Comparison of ENCODE assay signal across 18 cellular contexts in the genomic region with DNA sequence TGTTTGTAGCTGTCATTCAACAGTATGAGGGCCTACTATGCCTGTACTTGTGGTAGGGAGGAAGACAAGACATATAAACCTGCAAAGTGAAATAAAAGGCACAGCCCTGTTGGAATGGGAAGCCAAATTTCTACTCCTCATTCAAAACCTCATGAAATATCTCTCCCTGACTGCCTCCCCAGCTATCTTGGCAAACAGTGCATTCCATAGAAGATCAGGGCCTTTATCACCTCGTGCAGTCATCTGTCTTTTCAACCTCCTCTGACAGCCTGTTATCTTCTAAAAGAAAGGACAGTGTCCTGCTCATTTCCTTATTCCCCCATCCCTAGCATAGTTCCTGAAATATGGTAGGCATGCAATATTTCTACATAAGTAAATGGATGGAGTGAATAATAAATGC.
DNase-seq lines count a peak whose midpoint lies in the region; ATAC-seq and TF ChIP-seq lines count a peak whose summit lies in the region.
"Had no signal": no experiment of that assay in that cellular context is flagged by ENCODE, and none has a peak within 500 bp of the region (broad histone marks: within the 10 kb centered on the region; RNA-seq: fewer than 3 reads in every experiment).

No MANE protein-coding gene starts in this region.

- H3K27ac Mint-ChIP-seq in dendritic cell treated with granulocyte-macrophage colony-stimulating factor and Interleukin-4, amounts not matched to agents 40 ng/mL and 50 ng/mL, for 4 days: peak overlapping the region; percentile 93
- no peak overlapping the region for H3K27ac Mint-ChIP-seq in stimulated activated memory B cell treated with anti-CD40 and anti-IgM and Interleukin-4, amounts not matched to agents 10 μg/mL and 1 μg/mL and 100 μg/mL, for 72 hours
- H3K27ac Mint-ChIP-seq: activated naive CD8-positive, alpha-beta T cell; CD4-positive, alpha-beta memory T cell had no signal

- H3K4me2 ChIP-seq in OCI-LY7 (ENCODE audit: low read length): peak overlapping the region; percentile 84

- H3K79me2 ChIP-seq in OCI-LY7 (ENCODE audit: insufficient read depth, low read depth, low read length): 0 out of 2 replicates have a peak, but pooled peaks cover 4% of the 10 kb centered on the region

- no peaks in the 10 kb centered on the region for H4K20me1 ChIP-seq in OCI-LY7 (ENCODE audit: insufficient read depth, low read length)

- H3K27me3 ChIP-seq in gastrocnemius medialis: no peaks in the 10 kb centered on the region
- H3K27me3 ChIP-seq: thyroid gland had no signal

- peak overlapping the region; percentile 89 for H3K27ac ChIP-seq in OCI-LY7 (ENCODE audit: low read depth, low read length, poor library complexity, severe bottlenecking)
- peak overlapping the region; percentile 83 to 94 (median 90) for H3K27ac ChIP-seq in gastrocnemius medialis
- H3K27ac ChIP-seq: thyroid gland had no signal

- intact Hi-C loops in OCI-LY7 (cut with micrococcal nuclease; ENCODE audit: unreplicated experiment) (loop anchor here (2.0 to 10.0 kb wide), 2 partner anchors 139 to 279 kb away; a partner anchor contains a TSS), gastrocnemius medialis (cut with DNase I; ENCODE audit: low total_unique reads) (loop anchor here (2.0 kb wide), 1 partner anchor 139 kb away; a partner anchor contains a TSS)
- intact Hi-C loops in dendritic cell treated with granulocyte-macrophage colony-stimulating factor and Interleukin-4, amounts not matched to agents 40 ng/mL and 50 ng/mL, for 4 days (cut with micrococcal nuclease): loop anchor here (2.0 to 10.0 kb wide), 2 partner anchors 13 to 549 kb away; a partner anchor contains a TSS

- POLR2A ChIA-PET in OCI-LY7 (lab: Charles Lee): interaction anchor here (0.9 kb wide), 1 partner anchor 15 kb away, joined by 3 read pairs; no protein-coding TSS in a partner anchor

- H3K9me2 ChIP-seq in OCI-LY7 (ENCODE audit: insufficient read depth, low read length): no peaks in the 10 kb centered on the region

- TF ChIP-seq CTCF in OCI-LY7 (conservative IDR thresholded peaks at IDR 0.05; ENCODE audit: low read length) (no peak), gastrocnemius medialis (IDR thresholded peaks at IDR 0.05 in 4 of 5, conservative IDR thresholded peaks at IDR 0.05 in 1 of 5) (no peak)

- in situ Hi-C loops in gastrocnemius medialis (cut with MboI; ENCODE audit: low sequenced_read_pairs in 4 of 4): no loop called here

- TF ChIP-seq POLR2A in gastrocnemius medialis (IDR thresholded peaks at IDR 0.05): no peak

- peak overlapping the region; percentile 83; the same call in 1 of the 2 replicates for H2AFZ ChIP-seq in OCI-LY7 (ENCODE audit: low read length)

- H3K9me3 Mint-ChIP-seq in dendritic cell treated with granulocyte-macrophage colony-stimulating factor and Interleukin-4, amounts not matched to agents 40 ng/mL and 50 ng/mL, for 4 days: no peaks in the 10 kb centered on the region
- H3K9me3 Mint-ChIP-seq in stimulated activated memory B cell treated with anti-CD40 and anti-IgM and Interleukin-4, amounts not matched to agents 10 μg/mL and 1 μg/mL and 100 μg/mL, for 72 hours: no peaks in the 10 kb centered on the region
- H3K9me3 Mint-ChIP-seq: CD4-positive, alpha-beta memory T cell had no signal

- no peaks in the 10 kb centered on the region for H3K9me3 ChIP-seq in OCI-LY7 (ENCODE audit: low read length)
- H3K9me3 ChIP-seq in gastrocnemius medialis: no peaks in the 10 kb centered on the region
- H3K9me3 ChIP-seq: thyroid gland had no signal

- H3K36me3 ChIP-seq in OCI-LY7 (ENCODE audit: insufficient read depth, low read length): no peaks in the 10 kb centered on the region
- no peaks in the 10 kb centered on the region for H3K36me3 ChIP-seq in gastrocnemius medialis
- H3K36me3 ChIP-seq: thyroid gland had no signal

- no TSS peak for BruUV-seq in OCI-LY7 (replicated peaks; lab: Mats Ljungman, UMichigan)

- no peak overlapping the region for H3K4me3 Mint-ChIP-seq in dendritic cell treated with granulocyte-macrophage colony-stimulating factor and Interleukin-4, amounts not matched to agents 40 ng/mL and 50 ng/mL, for 4 days
- H3K4me3 Mint-ChIP-seq in stimulated activated memory B cell treated with anti-CD40 and anti-IgM and Interleukin-4, amounts not matched to agents 10 μg/mL and 1 μg/mL and 100 μg/mL, for 72 hours: no peak overlapping the region
- H3K4me3 Mint-ChIP-seq: activated naive CD8-positive, alpha-beta T cell; CD4-positive, alpha-beta memory T cell had no signal

- peaks cover 48% of the 10 kb centered on the region for H3K4me1 Mint-ChIP-seq in dendritic cell treated with granulocyte-macrophage colony-stimulating factor and Interleukin-4, amounts not matched to agents 40 ng/mL and 50 ng/mL, for 4 days (ENCODE audit: low read depth)
- H3K4me1 Mint-ChIP-seq in stimulated activated memory B cell treated with anti-CD40 and anti-IgM and Interleukin-4, amounts not matched to agents 10 μg/mL and 1 μg/mL and 100 μg/mL, for 72 hours: peaks cover 14% of the 10 kb centered on the region

- DNase-seq in EL: peak; percentile 23
- no peak for DNase-seq in OCI-LY7 (ENCODE audit: low spot score)
- no peak for DNase-seq in gastrocnemius medialis
- no peak for DNase-seq in NCI-H524 (lab: John Stamatoyannopoulos, UW)
- DNase-seq: activated CD4-positive, CD25-positive, alpha-beta regulatory T cell; activated CD8-positive, alpha-beta memory T cell treated with anti-CD3 and anti-CD28 coated beads, Interleukin-2, amount 50 U/mL, for 4 hours; CD4-positive, alpha-beta memory T cell; cerebellar nuclear complex; glutamatergic neuron; MM.1S; NCI-H2171; stimulated activated CD4-positive, alpha-beta T cell treated with anti-CD3 and anti-CD28 coated beads, Interleukin-2, amount 100 ng/mL, for 24 hours; SW 1271; thyroid gland had no signal

- no peaks in the 10 kb centered on the region for H3K27me3 Mint-ChIP-seq in dendritic cell treated with granulocyte-macrophage colony-stimulating factor and Interleukin-4, amounts not matched to agents 40 ng/mL and 50 ng/mL, for 4 days
- no peaks in the 10 kb centered on the region for H3K27me3 Mint-ChIP-seq in stimulated activated memory B cell treated with anti-CD40 and anti-IgM and Interleukin-4, amounts not matched to agents 10 μg/mL and 1 μg/mL and 100 μg/mL, for 72 hours

- CTCF ChIA-PET in OCI-LY7 (lab: Charles Lee; ENCODE audit: unreplicated experiment): no interaction called here

- H3K4me1 ChIP-seq in OCI-LY7 (ENCODE audit: insufficient read depth, low read length, poor library complexity, severe bottlenecking): peaks cover 47% of the 10 kb centered on the region
- H3K4me1 ChIP-seq in gastrocnemius medialis: peaks cover 32 to 48% of the 10 kb centered on the region in 2 donors

- no peaks in the 10 kb centered on the region for H3K36me3 Mint-ChIP-seq in dendritic cell treated with granulocyte-macrophage colony-stimulating factor and Interleukin-4, amounts not matched to agents 40 ng/mL and 50 ng/mL, for 4 days (ENCODE audit: low read depth)
- H3K36me3 Mint-ChIP-seq in stimulated activated memory B cell treated with anti-CD40 and anti-IgM and Interleukin-4, amounts not matched to agents 10 μg/mL and 1 μg/mL and 100 μg/mL, for 72 hours: no peaks in the 10 kb centered on the region
- H3K36me3 Mint-ChIP-seq: CD4-positive, alpha-beta memory T cell had no signal

- H3K4me3 ChIP-seq in OCI-LY7 (ENCODE audit: low read depth, low read length, poor library complexity, severe bottlenecking): no peak overlapping the region
- no peak overlapping the region for H3K4me3 ChIP-seq in gastrocnemius medialis
- H3K4me3 ChIP-seq: thyroid gland had no signal

- no peak for ATAC-seq in gastrocnemius medialis
- no peak for ATAC-seq in stimulated activated memory B cell treated with anti-CD40 and anti-IgM and Interleukin-4, amounts not matched to agents 10 μg/mL and 1 μg/mL and 100 μg/mL, for 72 hours
- no peak for ATAC-seq in GM19455 (IDR thresholded peaks at IDR 0.05; ENCODE audit: unreplicated experiment)
